In genomic region chr10:31897506-31897905, GRCh38 we compare ENCODE assay signal across 17 cellular contexts. TPM values are rescaled to one million over a fixed set of nuclear protein-coding genes. Genes with fewer than 3 reads are reported as not detected.
A peak's percentile ranks its signal among the peaks of the same experiment; 100 is the strongest.
DNase-seq lines count a peak whose midpoint lies in the region; ATAC-seq and TF ChIP-seq lines count a peak whose summit lies in the region.
"Had no signal": no experiment of that assay in that cellular context is flagged by ENCODE, and none has a peak within 500 bp of the region (broad histone marks: within the 10 kb centered on the region; RNA-seq: fewer than 3 reads in every experiment).

No MANE protein-coding gene starts in this region.

- TF ChIP-seq POLR2A in HCT116 (IDR thresholded peaks at IDR 0.05; ENCODE audit: borderline replicate concordance, extremely low read depth, insufficient read depth, insufficient read length) = no peak
- TF ChIP-seq POLR2A in Peyer's patch (IDR thresholded peaks at IDR 0.05) = no peak

- H3K9me2 ChIP-seq in HCT116 (ENCODE audit: insufficient read depth) = no peaks in the 10 kb centered on the region

- peaks cover 0 to 23% of the 10 kb centered on the region in 2 experiments; a peak in 2 of 4 replicates for H3K36me3 ChIP-seq in HCT116 (ENCODE audit: control insufficient read depth in 1 of 2, insufficient read depth in 2 of 2, low read length in 2 of 2)
- peaks cover 6% of the 10 kb centered on the region; the same call in 1 of the 2 replicates for H3K36me3 ChIP-seq in RWPE2 (ENCODE audit: low read depth)
- H3K36me3 ChIP-seq in osteoblast (ENCODE audit: insufficient read depth, low read length) = no peaks in the 10 kb centered on the region
- peaks cover 18% of the 10 kb centered on the region for H3K36me3 ChIP-seq in SJCRH30
- H3K36me3 ChIP-seq in Peyer's patch = no peaks in the 10 kb centered on the region

- H3K4me3 ChIP-seq in HCT116 (replicated peaks in 1 of 2; ENCODE audit: low read depth in 1 of 2, low read length in 2 of 2) = no peak overlapping the region; a peak in 1 of 4 replicates
- no peak overlapping the region for H3K4me3 ChIP-seq in RWPE2 (ENCODE audit: severe bottlenecking)
- H3K4me3 ChIP-seq in fibroblast of mammary gland (ENCODE audit: control insufficient read depth, low read depth, low read length) = no peak overlapping the region
- no peak overlapping the region for H3K4me3 ChIP-seq in osteoblast (ENCODE audit: insufficient read depth, low read length)
- no peak overlapping the region for H3K4me3 ChIP-seq in SJCRH30
- no peak overlapping the region for H3K4me3 ChIP-seq in Peyer's patch
- H3K4me3 ChIP-seq: BLaER1 had no signal

- TF ChIP-seq CTCF in HCT116 (IDR thresholded peaks at IDR 0.05 in 2 of 3, conservative IDR thresholded peaks at IDR 0.05 in 1 of 3; ENCODE audit: borderline replicate concordance in 1 of 3, insufficient read depth in 1 of 3, low read depth in 2 of 3, low read length in 2 of 3) = no peak
- no peak for TF ChIP-seq CTCF in RWPE2 (IDR thresholded peaks at IDR 0.05; ENCODE audit: poor library complexity, severe bottlenecking)
- TF ChIP-seq CTCF in fibroblast of mammary gland (conservative IDR thresholded peaks at IDR 0.05; ENCODE audit: control insufficient read depth, insufficient read depth, low read depth, low read length) = no peak
- no peak for TF ChIP-seq CTCF in osteoblast (IDR thresholded peaks at IDR 0.05; ENCODE audit: extremely low read depth, low read depth, low read length)
- no peak for TF ChIP-seq CTCF in Peyer's patch (IDR thresholded peaks at IDR 0.05)

- H3K79me2 ChIP-seq in HCT116 (ENCODE audit: insufficient read depth, low read length) = peaks cover 89% of the 10 kb centered on the region
- peaks cover 72% of the 10 kb centered on the region for H3K79me2 ChIP-seq in osteoblast (ENCODE audit: insufficient read depth, low read length)

- H3K9ac ChIP-seq in HCT116 (ENCODE audit: low read length) = peak overlapping the region; percentile 18; the same call in 1 of the 2 replicates
- H3K9ac ChIP-seq: BLaER1 had no signal

- RAD21 ChIA-PET in HCT116 (lab: Charles Lee; ENCODE audit: low non-redundant PET in 1 of 2, low total read pairs in 2 of 2, uncharacterized antibody in 2 of 2, unreplicated experiment in 2 of 2) = no interaction called here

- H3K4me2 ChIP-seq in HCT116 (ENCODE audit: low read length) = peak overlapping the region; percentile 57
- no peak overlapping the region for H3K4me2 ChIP-seq in osteoblast (ENCODE audit: insufficient read depth, low read length)
- H3K4me2 ChIP-seq: BLaER1 had no signal

- H2AFZ ChIP-seq in HCT116 (ENCODE audit: low read depth, low read length, poor library complexity, severe bottlenecking) (no peak overlapping the region), osteoblast (ENCODE audit: low read length) (no peak overlapping the region)

- H4K20me1 ChIP-seq in HCT116 (ENCODE audit: insufficient read depth) = peaks cover 6% of the 10 kb centered on the region; the same call in 1 of the 2 replicates
- H4K20me1 ChIP-seq in osteoblast (ENCODE audit: insufficient read depth, low read length) = peaks cover 32% of the 10 kb centered on the region

- POLR2A ChIA-PET in HCT116 (lab: Charles Lee) = no interaction called here

- H3K9me3 ChIP-seq in HCT116 (ENCODE audit: control insufficient read depth in 1 of 2, insufficient read depth in 1 of 2, low read depth in 1 of 2, low read length in 2 of 2) = peaks cover 0 to 4% of the 10 kb centered on the region in 2 experiments; a peak in 1 of 4 replicates
- H3K9me3 ChIP-seq in RWPE2 (ENCODE audit: severe bottlenecking) = no peaks in the 10 kb centered on the region
- H3K9me3 ChIP-seq in osteoblast (ENCODE audit: low read depth, low read length) = no peaks in the 10 kb centered on the region
- peaks cover 18% of the 10 kb centered on the region for H3K9me3 ChIP-seq in SJCRH30 (replicated peaks)
- no peaks in the 10 kb centered on the region for H3K9me3 ChIP-seq in Peyer's patch

- DNase-seq in HCT116 (ENCODE audit: low read depth, low spot score) (no peak), RWPE2 (ENCODE audit: low spot score) (no peak), fibroblast of mammary gland (ENCODE audit: low read depth) (peak; percentile 46), osteoblast (ENCODE audit: insufficient read length, low spot score, missing footprints) (no peak), SJCRH30 (no peak), Peyer's patch (no peak), NCI-H2227 treated with DMSO at 0.1 percent for 48 hours (lab: John Stamatoyannopoulos, UW) (no peak)
- DNase-seq: activated B cell treated with CpG ODN at 0.5 μM for 24 hours; activated CD8-positive, alpha-beta memory T cell treated with anti-CD3 and anti-CD28 coated beads for 24 hours; activated effector memory CD4-positive, alpha-beta T cell treated with Interleukin-2 at 50 U/mL for 16 hours; anterior cingulate cortex; DMS 273 treated with DMSO at 0.1 percent for 48 hours; natural killer cell; NCI-H187; NCI-H526 treated with DMSO at 0.1 percent for 48 hours had no signal

- TF ChIP-seq RAD21 in HCT116 (IDR thresholded peaks at IDR 0.05; ENCODE audit: low read depth) = no peak

- H3K4me1 ChIP-seq in HCT116 (ENCODE audit: control insufficient read depth in 1 of 2, insufficient read depth in 2 of 2, low read length in 2 of 2) (peaks cover 37 to 49% of the 10 kb centered on the region in 2 experiments), RWPE2 (ENCODE audit: insufficient read depth, poor library complexity, severe bottlenecking) (peaks cover 17% of the 10 kb centered on the region), osteoblast (ENCODE audit: insufficient read depth, low read length) (peaks cover 17% of the 10 kb centered on the region), SJCRH30 (no peaks in the 10 kb centered on the region), Peyer's patch (peaks cover 0 to 10% (median 0%) of the 10 kb centered on the region in 4 donors)
- H3K4me1 ChIP-seq: BLaER1 had no signal

- CTCF ChIA-PET in HCT116 (lab: Charles Lee) = no interaction called here

- no TSS peak for BruUV-seq in HCT116 (replicated peaks; lab: Mats Ljungman, UMichigan)

- H3K27me3 ChIP-seq in HCT116 (ENCODE audit: insufficient read depth, low read length) (no peaks in the 10 kb centered on the region), RWPE2 (ENCODE audit: insufficient read depth, poor library complexity, severe bottlenecking) (no peaks in the 10 kb centered on the region), osteoblast (ENCODE audit: insufficient read depth, low read length) (no peaks in the 10 kb centered on the region), SJCRH30 (no peaks in the 10 kb centered on the region), Peyer's patch (no peaks in the 10 kb centered on the region)
- H3K27me3 ChIP-seq: BLaER1 had no signal

- peak; percentile 12; the same call in 1 of the 2 replicates for ATAC-seq in HCT116
- ATAC-seq in RWPE2 (ENCODE audit: low read depth) = no peak
- no peak for ATAC-seq in GM19035 (IDR thresholded peaks at IDR 0.05; ENCODE audit: unreplicated experiment)
- ATAC-seq: natural killer cell had no signal

- H3K27ac ChIP-seq in HCT116 (ENCODE audit: low read depth, low read length) (peak overlapping the region; percentile 69), RWPE2 (ENCODE audit: poor library complexity, severe bottlenecking) (peak overlapping the region; percentile 72), osteoblast (ENCODE audit: low read depth, low read length) (peak overlapping the region; percentile 69), SJCRH30 (no peak overlapping the region), Peyer's patch (no peak overlapping the region)
- H3K27ac ChIP-seq: BLaER1 had no signal

- intact Hi-C loops in HCT116 (cut with micrococcal nuclease) = no loop called here

TF ChIP-seq in HCT116, 20 proteins besides CTCF, POLR2A, EP300 and RAD21:
- TF ChIP-seq SIN3A (IDR thresholded peaks at IDR 0.05; ENCODE audit: low read depth) (no peak), EZH2phosphoT487 (IDR thresholded peaks at IDR 0.05; ENCODE audit: borderline replicate concordance) (no peak), ZNF274 (IDR thresholded peaks at IDR 0.05; ENCODE audit: low read depth, low read length) (no peak), YY1 (IDR thresholded peaks at IDR 0.05; ENCODE audit: extremely low read depth, insufficient replicate concordance, low read depth, low read length) (no peak), MAX (IDR thresholded peaks at IDR 0.05) (no peak), FOSL1 (IDR thresholded peaks at IDR 0.05; ENCODE audit: low read depth) (no peak), SRF (IDR thresholded peaks at IDR 0.05; ENCODE audit: low read depth) (no peak), SP1 (IDR thresholded peaks at IDR 0.05; ENCODE audit: low read depth) (no peak), ZFX (IDR thresholded peaks at IDR 0.05) (no peak)
TF ChIP-seq in HCT116: peak in this region for 0.

RNA-seq across cellular contexts. Expression of gene ARHGAP12, which starts 31.1 kb away (rescaled TPM):
- 80.3 TPM for total RNA-seq in HCT116 (2021; ENCODE audit: unreplicated experiment)
- polyA plus RNA-seq in HCT116 (2012) = 17.4 and 25.6 TPM in 2 replicates
- total RNA-seq in osteoblast = 68.4 and 76.0 TPM in 2 replicates
- 45.7 and 47.2 TPM in 2 replicates for total RNA-seq in SJCRH30 (2014; rRNA removed; shearing (Covaris generic))
- total RNA-seq in Peyer's patch = 10 to 100 TPM; 46.7 to 56.9 (median 52.4) TPM

Comparison
In these comparisons a context has a peak if more than half of its experiments do, and no peak if none do; other contexts are left out.
1. H3K27ac ChIP-seq: peak in HCT116 (single experiment), RWPE2 (single experiment) and osteoblast (single experiment); none in SJCRH30 (single experiment) and Peyer's patch (0 of 4).